26 cellular contexts compared by ENCODE assay signal in the genomic region with DNA sequence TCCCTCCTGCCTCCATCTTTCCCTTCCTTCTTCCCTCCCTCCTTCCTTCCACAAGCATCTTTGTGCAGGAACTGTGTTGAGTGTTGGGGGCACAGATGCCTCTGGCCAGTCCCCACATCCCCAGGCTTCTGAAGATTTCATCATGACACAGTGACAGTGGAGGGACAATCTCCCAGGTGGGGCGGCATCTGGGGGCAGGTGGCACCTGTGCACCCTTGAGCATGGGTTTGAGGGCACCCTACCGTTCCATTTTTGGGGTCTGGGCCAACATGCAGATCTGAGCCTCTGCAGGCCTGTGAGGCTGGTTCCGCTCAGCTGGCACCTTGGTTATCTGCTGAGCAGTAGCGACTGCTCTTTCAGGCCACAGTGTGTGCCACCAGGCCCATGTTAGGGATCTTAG. TPM values are rescaled to one million over a fixed set of nuclear protein-coding genes. Genes with fewer than 3 reads are reported as not detected.
DNase-seq lines count a peak whose midpoint lies in the region; ATAC-seq lines count a peak whose summit lies in the region.
"Had no signal": no experiment of that assay in that cellular context is flagged by ENCODE, and none has a peak within 500 bp of the region (broad histone marks: within the 10 kb centered on the region; RNA-seq: fewer than 3 reads in every experiment).

No MANE protein-coding gene starts in this region.

- ATAC-seq in activated naive CD4-positive, alpha-beta T cell treated with anti-CD3 and anti-CD28 coated beads, Interleukin-2, amount 50 U/mL, for 72 hours, result no peak
- ATAC-seq in stimulated activated naive CD8-positive, alpha-beta T cell treated with anti-CD3 and anti-CD28 coated beads, Interleukin-15, amount 100 ng/mL, for 72 hours, result peak; percentile 6
- no peak for ATAC-seq in stimulated activated naive CD8-positive, alpha-beta T cell treated with anti-CD3 and anti-CD28 coated beads, Interleukin-15, Interleukin-2, amounts not matched to agents 100 U/mL and 50 U/mL, for 24 hours
- ATAC-seq in sciatic nerve, result no peak
- ATAC-seq in GM18873 (IDR thresholded peaks at IDR 0.05; ENCODE audit: low FRiP score, unreplicated experiment), result no peak
- ATAC-seq: GM12878 had no signal

- H3K4me1 Mint-ChIP-seq in activated naive CD4-positive, alpha-beta T cell treated with anti-CD3 and anti-CD28 coated beads, Interleukin-2, amount 10 ng/mL, durations not matched to agents 7 days and 5 days, result no peaks in the 10 kb centered on the region
- no peaks in the 10 kb centered on the region for H3K4me1 Mint-ChIP-seq in stimulated activated naive CD8-positive, alpha-beta T cell treated with anti-CD3 and anti-CD28 coated beads, Interleukin-15, amount 100 ng/mL, for 72 hours
- H3K4me1 Mint-ChIP-seq: CD4-positive, alpha-beta memory T cell; CD4-positive, CD25-positive, alpha-beta regulatory T cell; CD8-positive, alpha-beta memory T cell had no signal

- CTCF ChIA-PET in activated naive CD4-positive, alpha-beta T cell treated with anti-CD3 and anti-CD28 coated beads, Interleukin-2, amount 10 ng/mL, durations not matched to agents 7 days and 5 days (lab: Charles Lee), result interaction anchor here (0.7 to 8.9 kb wide), 4 partner anchors 14 to 115 kb away, joined by 3 to 196 read pairs (median 19); no protein-coding TSS in a partner anchor

- H3K27ac Mint-ChIP-seq in activated naive CD4-positive, alpha-beta T cell treated with anti-CD3 and anti-CD28 coated beads, Interleukin-2, amount 10 ng/mL, durations not matched to agents 7 days and 5 days, result no peak overlapping the region
- H3K27ac Mint-ChIP-seq in activated naive CD4-positive, alpha-beta T cell treated with anti-CD3 and anti-CD28 coated beads, Interleukin-2, amount 50 U/mL, for 72 hours, result no peak overlapping the region
- H3K27ac Mint-ChIP-seq in stimulated activated naive CD8-positive, alpha-beta T cell treated with anti-CD3 and anti-CD28 coated beads, Interleukin-15, amount 100 ng/mL, for 72 hours, result no peak overlapping the region
- H3K27ac Mint-ChIP-seq: CD14-positive monocyte; CD4-positive, alpha-beta memory T cell; CD4-positive, CD25-positive, alpha-beta regulatory T cell had no signal

- no peaks in the 10 kb centered on the region for H3K36me3 Mint-ChIP-seq in activated naive CD4-positive, alpha-beta T cell treated with anti-CD3 and anti-CD28 coated beads, Interleukin-2, amount 10 ng/mL, durations not matched to agents 7 days and 5 days
- no peaks in the 10 kb centered on the region for H3K36me3 Mint-ChIP-seq in activated naive CD4-positive, alpha-beta T cell treated with anti-CD3 and anti-CD28 coated beads, Interleukin-2, amount 50 U/mL, for 72 hours
- H3K36me3 Mint-ChIP-seq: CD14-positive monocyte; CD4-positive, alpha-beta memory T cell; CD4-positive, CD25-positive, alpha-beta regulatory T cell; CD8-positive, alpha-beta memory T cell had no signal

- no peaks in the 10 kb centered on the region for H3K9me3 Mint-ChIP-seq in activated naive CD4-positive, alpha-beta T cell treated with anti-CD3 and anti-CD28 coated beads, Interleukin-2, amount 10 ng/mL, durations not matched to agents 7 days and 5 days
- H3K9me3 Mint-ChIP-seq in activated naive CD4-positive, alpha-beta T cell treated with anti-CD3 and anti-CD28 coated beads, Interleukin-2, amount 50 U/mL, for 72 hours, result no peaks in the 10 kb centered on the region
- no peaks in the 10 kb centered on the region for H3K9me3 Mint-ChIP-seq in stimulated activated naive CD8-positive, alpha-beta T cell treated with anti-CD3 and anti-CD28 coated beads, Interleukin-15, amount 100 ng/mL, for 72 hours
- H3K9me3 Mint-ChIP-seq: CD4-positive, alpha-beta memory T cell; CD4-positive, CD25-positive, alpha-beta regulatory T cell; CD8-positive, alpha-beta memory T cell had no signal

- peaks cover 15% of the 10 kb centered on the region for H3K27me3 Mint-ChIP-seq in activated naive CD4-positive, alpha-beta T cell treated with anti-CD3 and anti-CD28 coated beads, Interleukin-2, amount 10 ng/mL, durations not matched to agents 7 days and 5 days
- H3K27me3 Mint-ChIP-seq in stimulated activated naive CD8-positive, alpha-beta T cell treated with anti-CD3 and anti-CD28 coated beads, Interleukin-15, amount 100 ng/mL, for 72 hours, result no peaks in the 10 kb centered on the region
- H3K27me3 Mint-ChIP-seq: CD4-positive, CD25-positive, alpha-beta regulatory T cell; CD8-positive, alpha-beta memory T cell had no signal

- peak; percentile 16 for DNase-seq in activated naive CD4-positive, alpha-beta T cell treated with anti-CD3 and anti-CD28 coated beads, Interleukin-2, amount 10 ng/mL, durations not matched to agents 7 days and 5 days
- DNase-seq in activated naive CD4-positive, alpha-beta T cell treated with anti-CD3 and anti-CD28 coated beads, Interleukin-2, amount 50 U/mL, for 72 hours (ENCODE audit: low spot score in 2 of 2), result no peak
- no peak for DNase-seq in stimulated activated naive CD8-positive, alpha-beta T cell treated with anti-CD3 and anti-CD28 coated beads, Interleukin-15, amount 100 ng/mL, for 72 hours
- DNase-seq in stimulated activated naive CD8-positive, alpha-beta T cell treated with anti-CD3 and anti-CD28 coated beads, Interleukin-15, Interleukin-2, amounts not matched to agents 100 U/mL and 50 U/mL, for 24 hours, result no peak
- peak; percentile 79 for DNase-seq in mesenteric fat pad (ENCODE audit: low spot score)
- DNase-seq in sciatic nerve (ENCODE audit: low spot score), result peak; percentile 32
- no peak for DNase-seq in NCI-H446 treated with DMSO at 0.1 percent for 48 hours (lab: John Stamatoyannopoulos, UW)
- DNase-seq: 8988T; ACHN; BE2C; C1 segment of cervical spinal cord; CD4-positive, alpha-beta memory T cell; CD4-positive, CD25-positive, alpha-beta regulatory T cell; CD8-positive, alpha-beta memory T cell; COR-L47; DMS 273 treated with DMSO at 0.1 percent for 48 hours; DMS153; DMS53; DMS79; DND-41; EL; GDM1 had no signal

- H3K4me3 Mint-ChIP-seq in activated naive CD4-positive, alpha-beta T cell treated with anti-CD3 and anti-CD28 coated beads, Interleukin-2, amount 10 ng/mL, durations not matched to agents 7 days and 5 days, result no peak overlapping the region
- no peak overlapping the region for H3K4me3 Mint-ChIP-seq in stimulated activated naive CD8-positive, alpha-beta T cell treated with anti-CD3 and anti-CD28 coated beads, Interleukin-15, amount 100 ng/mL, for 72 hours
- H3K4me3 Mint-ChIP-seq: CD14-positive monocyte; CD4-positive, alpha-beta memory T cell; CD4-positive, CD25-positive, alpha-beta regulatory T cell; CD8-positive, alpha-beta memory T cell had no signal

- intact Hi-C loops in sciatic nerve (cut with DNase I), result loop anchor here (10.0 kb wide), 1 partner anchor 120 kb away; no protein-coding TSS in a partner anchor

RNA-seq across cellular contexts. Expression of a gene that starts 57.6 kb away (rescaled TPM):
- under 1 TPM in 1 of 2 donors, not detected in 1; 0.04 TPM for total RNA-seq in activated naive CD4-positive, alpha-beta T cell treated with anti-CD3 and anti-CD28 coated beads, Interleukin-2, amount 50 U/mL, for 72 hours
- 5.9 TPM for total RNA-seq in mesenteric fat pad
- 11.4 TPM for total RNA-seq in sciatic nerve
- total RNA-seq: G401 had no signal

Comparison
In these comparisons a context has a peak if more than half of its experiments do, and no peak if none do; other contexts are left out.
1. DNase-seq: peak in activated naive CD4-positive, alpha-beta T cell treated with anti-CD3 and anti-CD28 coated beads, Interleukin-2, amount 10 ng/mL, durations not matched to agents 7 days and 5 days (single experiment), mesenteric fat pad (single experiment) and sciatic nerve (single experiment); none in activated naive CD4-positive, alpha-beta T cell treated with anti-CD3 and anti-CD28 coated beads, Interleukin-2, amount 50 U/mL, for 72 hours (0 of 2), stimulated activated naive CD8-positive, alpha-beta T cell treated with anti-CD3 and anti-CD28 coated beads, Interleukin-15, amount 100 ng/mL, for 72 hours (0 of 2), stimulated activated naive CD8-positive, alpha-beta T cell treated with anti-CD3 and anti-CD28 coated beads, Interleukin-15, Interleukin-2, amounts not matched to agents 100 U/mL and 50 U/mL, for 24 hours (single experiment) and NCI-H446 treated with DMSO at 0.1 percent for 48 hours (single experiment).